8 cellular contexts compared by ENCODE assay signal in genomic region chr18:48820483-48821250, GRCh38.
DNase-seq lines count a peak whose midpoint lies in the region; ATAC-seq lines count a peak whose summit lies in the region.

No MANE protein-coding gene starts in this region.

- no peak for DNase-seq in activated CD4-positive, CD25-positive, alpha-beta regulatory T cell (lab: John Stamatoyannopoulos, UW)
- DNase-seq in stimulated activated naive CD8-positive, alpha-beta T cell treated with anti-CD3 and anti-CD28 coated beads, Interleukin-15, Interleukin-2, amounts not matched to agents 100 U/mL and 50 U/mL, for 24 hours, result peak; percentile 60
- no peak for DNase-seq in stimulated activated CD4-positive, alpha-beta T cell treated with anti-CD3 and anti-CD28 coated beads, Interleukin-2, amount 100 ng/mL, for 48 hours
- DNase-seq in NCI-H1930 (lab: John Stamatoyannopoulos, UW), result no peak
- no peak for DNase-seq in dermis blood vessel endothelial cell

- no peaks in the 10 kb centered on the region for H3K27me3 Mint-ChIP-seq in activated T-helper 17 cell treated with anti-CD3 and anti-CD28 coated beads, Interleukin-2, amount 50 U/mL, for 72 hours

- H3K36me3 Mint-ChIP-seq in activated T-helper 17 cell treated with anti-CD3 and anti-CD28 coated beads, Interleukin-2, amount 50 U/mL, for 72 hours (ENCODE audit: low read depth), result peaks cover 40% of the 10 kb centered on the region

- H3K9me3 Mint-ChIP-seq in activated T-helper 17 cell treated with anti-CD3 and anti-CD28 coated beads, Interleukin-2, amount 50 U/mL, for 72 hours, result peaks cover 5% of the 10 kb centered on the region

- H3K27ac Mint-ChIP-seq in activated T-helper 17 cell treated with anti-CD3 and anti-CD28 coated beads, Interleukin-2, amount 50 U/mL, for 72 hours, result peak overlapping the region; percentile 87

- H3K4me1 Mint-ChIP-seq in activated T-helper 17 cell treated with anti-CD3 and anti-CD28 coated beads, Interleukin-2, amount 50 U/mL, for 72 hours, result peaks cover 47% of the 10 kb centered on the region

- peak; percentile 70 to 85 for ATAC-seq in activated CD4-positive, CD25-positive, alpha-beta regulatory T cell treated with anti-CD3 and anti-CD28 coated beads, Interleukin-2, amount 50 U/mL, for 24 hours
- peak; percentile 79 for ATAC-seq in HG03039 (IDR thresholded peaks at IDR 0.05; ENCODE audit: unreplicated experiment)
- peak; percentile 93 for ATAC-seq in activated T-helper 17 cell treated with anti-CD3 and anti-CD28 coated beads, Interleukin-2, amount 50 U/mL, for 72 hours (replicated peaks)
- ATAC-seq in stimulated activated naive CD8-positive, alpha-beta T cell treated with anti-CD3 and anti-CD28 coated beads, Interleukin-15, Interleukin-2, amounts not matched to agents 100 U/mL and 50 U/mL, for 24 hours, result peak; percentile 86

- peak overlapping the region; percentile 66 for H3K4me3 Mint-ChIP-seq in activated T-helper 17 cell treated with anti-CD3 and anti-CD28 coated beads, Interleukin-2, amount 50 U/mL, for 72 hours
